Comparison of ENCODE assay signal across 8 cellular contexts in genomic region chr16:4846503-4846900, GRCh38. TPM values are rescaled to one million over a fixed set of nuclear protein-coding genes. Genes with fewer than 3 reads are reported as not detected.
DNase-seq lines count a peak whose midpoint lies in the region; ATAC-seq and TF ChIP-seq lines count a peak whose summit lies in the region.

No MANE protein-coding gene starts in this region.

- H3K27ac Mint-ChIP-seq in CD8-positive, alpha-beta memory T cell = peak overlapping the region; percentile 78 to 97 (median 95)
- peak overlapping the region; percentile 84 for H3K27ac Mint-ChIP-seq in activated B cell treated with CpG ODN at 0.5 μM for 24 hours

- H3K27ac ChIP-seq in CD8-positive, alpha-beta memory T cell (ENCODE audit: low read depth, low read length) = peak overlapping the region; percentile 89
- H3K27ac ChIP-seq in HL-60 (replicated peaks) (peak overlapping the region; percentile 97), temporal lobe (ENCODE audit: low read depth, low read length) (peak overlapping the region; percentile 69)

- H3K4me1 ChIP-seq in CD8-positive, alpha-beta memory T cell (ENCODE audit: insufficient read depth, low read length) = peaks cover 48% of the 10 kb centered on the region

- peaks cover 50 to 60% (median 54%) of the 10 kb centered on the region in 3 donors for H3K4me1 Mint-ChIP-seq in CD8-positive, alpha-beta memory T cell
- peaks cover 48% of the 10 kb centered on the region for H3K4me1 Mint-ChIP-seq in activated B cell treated with CpG ODN at 0.5 μM for 24 hours

- CTCF ChIA-PET in CD8-positive, alpha-beta memory T cell (lab: Charles Lee) = no interaction called here
- CTCF ChIA-PET in activated B cell treated with CpG ODN at 0.5 μM for 24 hours (lab: Charles Lee) = interaction anchor here (1.4 kb wide), 1 partner anchor 238 kb away, joined by 4 read pairs; no protein-coding TSS in a partner anchor

- intact Hi-C loops in activated B cell treated with CpG ODN at 0.5 μM for 24 hours (cut with micrococcal nuclease) = loop anchor here (2.0 to 5.0 kb wide), 5 partner anchors 110 to 434 kb away; partner anchors contain the start of genes ALG1 and MGRN1

- TF ChIP-seq CTCF in HL-60 (IDR thresholded peaks at IDR 0.05; ENCODE audit: insufficient read depth, low read length) (no peak), activated B cell treated with CpG ODN at 0.5 μM for 24 hours (IDR thresholded peaks at IDR 0.05) (no peak), epithelial cell of proximal tubule (conservative IDR thresholded peaks at IDR 0.05; ENCODE audit: low read depth, low read length) (no peak)

- no peaks in the 10 kb centered on the region for H3K27me3 Mint-ChIP-seq in CD8-positive, alpha-beta memory T cell
- H3K27me3 Mint-ChIP-seq in activated B cell treated with CpG ODN at 0.5 μM for 24 hours = no peaks in the 10 kb centered on the region

- DNase-seq in CD8-positive, alpha-beta memory T cell = peak in 4 of 5 donors; percentile 6 to 12 (median 8)
- peak in 1 of 2 experiments; percentile 66 for DNase-seq in HL-60 (ENCODE audit: low read depth in 1 of 2, low spot score in 1 of 2)
- DNase-seq in activated B cell treated with CpG ODN at 0.5 μM for 24 hours = no peak
- no peak for DNase-seq in epithelial cell of proximal tubule (ENCODE audit: low read depth)
- DNase-seq in mucosa of gallbladder (ENCODE audit: low spot score) = peak; percentile 61
- DNase-seq in foreskin melanocyte = no peak

- ATAC-seq in GM19455 (IDR thresholded peaks at IDR 0.05; ENCODE audit: unreplicated experiment) = peak; percentile 17
- no peak for ATAC-seq in activated B cell treated with CpG ODN at 0.5 μM for 24 hours (ENCODE audit: low read depth)

- H3K4me3 ChIP-seq in CD8-positive, alpha-beta memory T cell (ENCODE audit: low read length) = peak overlapping the region; percentile 55
- H3K4me3 ChIP-seq in HL-60 (replicated peaks; ENCODE audit: insufficient read depth, low read length) = peak overlapping the region; percentile 66
- peak overlapping the region; percentile 90 for H3K4me3 ChIP-seq in epithelial cell of proximal tubule (ENCODE audit: low read depth, low read length)

- H3K9me3 ChIP-seq in CD8-positive, alpha-beta memory T cell (ENCODE audit: low read length) = no peaks in the 10 kb centered on the region

- no peaks in the 10 kb centered on the region for H3K27me3 ChIP-seq in CD8-positive, alpha-beta memory T cell (ENCODE audit: insufficient read depth, low read length, poor library complexity, severe bottlenecking)
- H3K27me3 ChIP-seq in HL-60 (ENCODE audit: insufficient read depth, poor library complexity, severe bottlenecking) = no peaks in the 10 kb centered on the region

- peak overlapping the region; percentile 85 to 93 (median 88) for H3K4me3 Mint-ChIP-seq in CD8-positive, alpha-beta memory T cell
- H3K4me3 Mint-ChIP-seq in activated B cell treated with CpG ODN at 0.5 μM for 24 hours = peak overlapping the region; percentile 88

- peaks cover 0 to 43% (median 9%) of the 10 kb centered on the region in 3 donors for H3K36me3 Mint-ChIP-seq in CD8-positive, alpha-beta memory T cell
- peaks cover 48% of the 10 kb centered on the region for H3K36me3 Mint-ChIP-seq in activated B cell treated with CpG ODN at 0.5 μM for 24 hours (ENCODE audit: low read depth)

- POLR2A ChIA-PET in CD8-positive, alpha-beta memory T cell (lab: Charles Lee) = interaction anchor here (1.6 kb wide), 1 partner anchor 44 kb away, joined by 4 read pairs; the partner anchor contains the start of gene ROGDI
- POLR2A ChIA-PET in activated B cell treated with CpG ODN at 0.5 μM for 24 hours (lab: Charles Lee) = interaction anchor here (0.7 to 3.0 kb wide), 6 partner anchors 10 to 252 kb away, joined by 3 to 15 read pairs (median 10); partner anchors contain the start of genes ANKS3, DNAAF8 and ROGDI

- H3K36me3 ChIP-seq in CD8-positive, alpha-beta memory T cell (ENCODE audit: insufficient read depth, low read length) = peaks cover 16% of the 10 kb centered on the region

- no peaks in the 10 kb centered on the region for H3K9me3 Mint-ChIP-seq in CD8-positive, alpha-beta memory T cell
- H3K9me3 Mint-ChIP-seq in activated B cell treated with CpG ODN at 0.5 μM for 24 hours = no peaks in the 10 kb centered on the region

RNA-seq across cellular contexts. Expression of gene GLYR1, which starts 0.6 kb away (rescaled TPM):
- 100 to 1,000 TPM; 104 to 110 TPM for total RNA-seq in CD8-positive, alpha-beta memory T cell
- polyA plus RNA-seq in CD8-positive, alpha-beta memory T cell = 40.2 TPM
- 138 and 156 TPM in 2 replicates for total RNA-seq in activated B cell treated with CpG ODN at 0.5 μM for 24 hours
- 33.1 and 50.3 TPM in 2 replicates for total RNA-seq in epithelial cell of proximal tubule
- total RNA-seq in mucosa of gallbladder = 128 TPM
- 55.8 TPM for total RNA-seq in temporal lobe

RNA-seq across cellular contexts. Expression of gene UBN1, which starts 0.8 kb away (rescaled TPM):
- total RNA-seq in CD8-positive, alpha-beta memory T cell = 10 to 100 TPM; 40.3 to 41.0 TPM
- polyA plus RNA-seq in CD8-positive, alpha-beta memory T cell = 23.3 TPM
- total RNA-seq in activated B cell treated with CpG ODN at 0.5 μM for 24 hours (33.4 and 36.1 TPM in 2 replicates), epithelial cell of proximal tubule (24.5 and 30.0 TPM in 2 replicates), mucosa of gallbladder (35.3 TPM), temporal lobe (15.7 TPM)

RNA-seq across cellular contexts. Expression of gene ROGDI, which starts 44.1 kb away (rescaled TPM):
- 1 to 10 TPM; 7.4 to 8.1 TPM for total RNA-seq in CD8-positive, alpha-beta memory T cell
- 7.8 TPM for polyA plus RNA-seq in CD8-positive, alpha-beta memory T cell
- total RNA-seq in activated B cell treated with CpG ODN at 0.5 μM for 24 hours (5.4 and 6.8 TPM in 2 replicates), epithelial cell of proximal tubule (18.8 and 39.6 TPM in 2 replicates), mucosa of gallbladder (71.0 TPM), temporal lobe (25.6 TPM)

RNA-seq across cellular contexts. Expression of gene SMIM22, which starts 51.3 kb away (rescaled TPM):
- total RNA-seq in CD8-positive, alpha-beta memory T cell = not detected
- polyA plus RNA-seq in CD8-positive, alpha-beta memory T cell = not detected
- total RNA-seq in activated B cell treated with CpG ODN at 0.5 μM for 24 hours (not detected in 2 replicates), epithelial cell of proximal tubule (0.98 and 12.2 TPM in 2 replicates), mucosa of gallbladder (194 TPM), temporal lobe (not detected)

RNA-seq across cellular contexts. Expression of gene SEPTIN12, which starts 58.4 kb away (rescaled TPM):
- not detected for total RNA-seq in CD8-positive, alpha-beta memory T cell
- polyA plus RNA-seq in CD8-positive, alpha-beta memory T cell = not detected
- total RNA-seq in activated B cell treated with CpG ODN at 0.5 μM for 24 hours (not detected in 2 replicates), epithelial cell of proximal tubule (not detected in 2 replicates), mucosa of gallbladder (not detected), temporal lobe (not detected)

Comparison
In these comparisons a context has a peak if more than half of its experiments do, and no peak if none do; other contexts are left out.
1. DNase-seq: peak in CD8-positive, alpha-beta memory T cell (4 of 5) and mucosa of gallbladder (single experiment); none in activated B cell treated with CpG ODN at 0.5 μM for 24 hours (single experiment), epithelial cell of proximal tubule (single experiment) and foreskin melanocyte (single experiment).
2. Peak in every context shown above with its lines, with median percentiles within 50 percentile points of each other: H3K27ac ChIP-seq and H3K4me3 ChIP-seq.